ENCODE assay signal across 1 cellular context in the genomic region with DNA sequence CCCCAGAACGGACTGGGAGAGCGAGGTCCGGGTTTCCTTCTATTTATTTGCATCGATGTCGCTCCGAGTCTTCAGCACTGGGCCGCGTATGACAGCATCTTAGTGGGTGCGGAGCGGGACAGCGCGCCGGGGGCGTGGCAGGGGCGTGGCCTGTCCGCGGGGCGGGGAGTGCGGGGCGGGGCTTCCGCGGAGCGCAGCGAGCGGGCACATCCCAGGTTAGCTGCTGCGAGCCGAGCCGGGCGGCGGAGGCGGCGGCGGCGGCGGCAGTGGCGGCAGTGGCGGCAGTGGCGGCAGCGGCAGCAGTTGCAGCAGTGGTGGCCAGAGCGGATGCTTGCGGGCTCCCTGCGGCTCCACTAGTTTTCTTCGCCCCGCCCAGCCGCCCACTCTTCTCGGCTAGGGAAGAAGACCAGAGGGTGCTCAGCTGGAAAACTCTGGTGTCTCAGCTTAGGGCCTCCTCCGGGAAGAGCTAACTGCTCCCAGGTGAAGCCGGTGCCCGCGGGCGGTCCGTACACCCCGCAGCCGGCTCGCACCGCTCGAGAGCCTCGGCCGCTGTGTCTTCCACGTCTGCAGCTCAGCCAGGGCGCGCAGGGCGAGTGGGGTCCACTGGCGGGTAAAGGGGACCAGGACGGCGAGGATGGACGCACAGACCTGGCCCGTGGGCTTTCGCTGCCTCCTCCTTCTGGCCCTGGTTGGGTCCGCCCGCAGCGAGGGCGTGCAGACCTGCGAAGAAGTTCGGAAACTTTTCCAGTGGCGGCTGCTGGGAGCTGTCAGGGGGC.
TF ChIP-seq lines count a peak whose summit lies in the region.

A gene (plus strand): TSS at position 209 of the 776 bp plus-strand sequence.

TF ChIP-seq in H1, 55 proteins besides CTCF, POLR2A, EP300 and RAD21:
- peak; percentile 6 for TF ChIP-seq NANOG (IDR thresholded peaks at IDR 0.05; ENCODE audit: insufficient read depth, low read depth, low read length, poor library complexity, severe bottlenecking)
- no peak for TF ChIP-seq POU5F1 (IDR thresholded peaks at IDR 0.05; ENCODE audit: low read depth, low read length)
- TF ChIP-seq ASH2L (IDR thresholded peaks at IDR 0.05; ENCODE audit: low read length): peak; percentile 61
- no peak for TF ChIP-seq JUND (IDR thresholded peaks at IDR 0.05; ENCODE audit: low read length)
- TF ChIP-seq PHF8 (conservative IDR thresholded peaks at IDR 0.05; ENCODE audit: low read depth, low read length): 0 out of 2 replicates have a peak, but pooled peaks have one; percentile 25
- no peak for TF ChIP-seq EGR1 (IDR thresholded peaks at IDR 0.05; ENCODE audit: borderline replicate concordance, low read depth, low read length)
- no peak for TF ChIP-seq CBX8 (IDR thresholded peaks at IDR 0.05; ENCODE audit: borderline replicate concordance, low read depth, low read length)
- TF ChIP-seq TAF1 (IDR thresholded peaks at IDR 0.05; ENCODE audit: low read depth, low read length): peak; percentile 72
- no peak for TF ChIP-seq ZNF274 (IDR thresholded peaks at IDR 0.05; ENCODE audit: borderline replicate concordance, extremely low read depth, low read length)
- peak; percentile 97 for TF ChIP-seq KDM4A (IDR thresholded peaks at IDR 0.05; ENCODE audit: low read depth, low read length, severe bottlenecking)
